ENCODE assay signal across 21 cellular contexts in the genomic region with DNA sequence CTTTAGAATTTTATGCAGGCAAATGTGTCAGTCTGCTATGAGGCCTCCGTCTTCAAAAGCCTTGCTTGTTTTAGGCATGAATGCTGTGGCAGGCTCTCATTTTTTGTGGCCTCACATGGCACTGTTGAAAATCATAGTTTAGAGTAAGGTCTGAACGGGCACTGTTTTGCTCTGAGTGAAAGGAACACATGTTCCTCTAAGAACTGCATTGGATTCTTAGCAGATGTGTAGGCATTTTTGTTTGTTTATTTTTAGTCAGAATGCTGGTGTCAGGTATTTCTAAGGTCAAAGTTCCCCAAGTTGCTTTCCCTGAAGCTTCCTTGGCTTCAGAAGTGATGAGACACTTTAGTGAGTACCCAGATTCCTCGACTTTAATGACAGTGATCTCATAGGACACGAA.
"Had no signal": no experiment of that assay in that cellular context is flagged by ENCODE, and none has a peak within 500 bp of the region (broad histone marks: within the 10 kb centered on the region; RNA-seq: fewer than 3 reads in every experiment).

No MANE protein-coding gene starts in this region.

- H2AFZ ChIP-seq: neural progenitor cell had no signal

- H3K36me3 ChIP-seq: left ventricle myocardium inferior, lower lobe of right lung, neural progenitor cell, ovary, right atrium auricular region, sigmoid colon, stomach had no signal

- H3K27me3 Mint-ChIP-seq: type B pancreatic cell had no signal

- H3K4me3 Mint-ChIP-seq: memory B cell; mesothelial cell of epicardium; natural killer cell treated with Interleukin-12 subunit alpha and Interleukin-12 subunit beta and Interleukin-15 and Interleukin-18, amount 100 ng/mL, for 72 hours; neural progenitor cell; type B pancreatic cell had no signal

- H3K9me3 Mint-ChIP-seq: natural killer cell treated with Interleukin-12 subunit alpha and Interleukin-12 subunit beta and Interleukin-15 and Interleukin-18, amount 100 ng/mL, for 72 hours; type B pancreatic cell had no signal

- H3K27ac ChIP-seq: foreskin keratinocyte, left ventricle myocardium inferior, lower lobe of right lung, neural progenitor cell, ovary, right atrium auricular region, sigmoid colon, stomach had no signal

- DNase-seq: dermis blood vessel endothelial cell; erythroblast; foreskin keratinocyte; kidney; left cardiac atrium; left ventricle myocardium inferior; lower lobe of right lung; nucleus accumbens; ovary; sigmoid colon; small intestine; stimulated activated CD4-positive, alpha-beta T cell treated with anti-CD3 and anti-CD28 coated beads, Interleukin-12 subunit alpha, Interleukin-12 subunit beta, amount 100 ng/mL, for 4 hours; stimulated activated naive CD4-positive, alpha-beta T cell; stomach; substantia nigra had no signal

- H3K27ac Mint-ChIP-seq: memory B cell; mesothelial cell of epicardium; natural killer cell treated with Interleukin-12 subunit alpha and Interleukin-12 subunit beta and Interleukin-15 and Interleukin-18, amount 100 ng/mL, for 72 hours; neural progenitor cell; type B pancreatic cell had no signal

- H3K4me3 ChIP-seq: left ventricle myocardium inferior, lower lobe of right lung, neural progenitor cell, ovary, right atrium auricular region, sigmoid colon, stomach had no signal

- H3K36me3 Mint-ChIP-seq: memory B cell; mesothelial cell of epicardium; natural killer cell treated with Interleukin-12 subunit alpha and Interleukin-12 subunit beta and Interleukin-15 and Interleukin-18, amount 100 ng/mL, for 72 hours; type B pancreatic cell had no signal

- H3K9me3 ChIP-seq: left ventricle myocardium inferior, lower lobe of right lung, right atrium auricular region, sigmoid colon, stomach had no signal

- H3K4me2 ChIP-seq: neural progenitor cell had no signal

- H3K4me1 ChIP-seq: foreskin keratinocyte, left ventricle myocardium inferior, lower lobe of right lung, neural progenitor cell, right atrium auricular region, sigmoid colon, stomach had no signal

- H3K4me1 Mint-ChIP-seq: memory B cell, mesothelial cell of epicardium had no signal

- ATAC-seq: foreskin keratinocyte; left cardiac atrium; lower lobe of right lung; natural killer cell treated with Interleukin-12 subunit alpha and Interleukin-12 subunit beta and Interleukin-15 and Interleukin-18, amount 100 ng/mL, for 72 hours had no signal

- H3K27me3 ChIP-seq: foreskin keratinocyte, neural progenitor cell, ovary, right atrium auricular region, sigmoid colon, stomach had no signal
